In the genomic region with DNA sequence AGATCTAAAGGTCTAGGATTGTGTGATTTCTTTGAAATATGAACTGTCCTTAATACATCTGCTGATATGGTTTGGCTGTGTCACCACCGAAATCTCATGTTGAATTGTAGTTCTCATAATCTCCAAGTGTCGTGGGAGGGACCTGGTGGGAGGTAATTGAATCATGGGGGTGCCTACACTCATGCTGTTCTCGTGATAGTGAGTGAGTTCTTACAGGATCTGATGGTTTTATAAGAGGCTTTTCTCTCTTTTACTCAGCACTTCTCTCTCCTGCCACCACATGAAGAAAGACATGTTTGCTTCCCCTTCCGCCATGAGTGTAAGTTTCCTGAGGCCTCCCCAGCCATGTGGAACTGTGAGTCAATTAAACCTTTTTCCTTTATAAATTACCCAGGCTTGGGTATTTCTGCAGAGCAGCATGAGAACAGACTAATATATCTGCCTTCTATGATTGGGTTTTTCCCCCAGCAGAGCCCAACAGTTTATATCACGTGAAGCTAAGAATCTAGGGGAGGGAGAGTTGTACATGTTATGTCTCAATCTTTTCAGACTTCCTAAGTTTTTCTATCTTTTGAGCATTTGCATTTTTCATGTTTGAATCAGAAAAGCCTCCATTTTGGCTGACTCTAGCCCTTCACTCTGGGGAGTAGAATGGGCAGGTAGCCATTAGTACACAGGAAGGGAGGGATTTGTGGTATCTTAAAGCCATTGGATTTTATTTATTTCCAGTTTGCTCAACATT, we compare ENCODE assay signal across 12 cellular contexts. TPM values are rescaled to one million over a fixed set of nuclear protein-coding genes. Genes with fewer than 3 reads are reported as not detected.
DNase-seq lines count a peak whose midpoint lies in the region; TF ChIP-seq lines count a peak whose summit lies in the region.
"Had no signal": no experiment of that assay in that cellular context is flagged by ENCODE, and none has a peak within 500 bp of the region (broad histone marks: within the 10 kb centered on the region; RNA-seq: fewer than 3 reads in every experiment).

No MANE protein-coding gene starts in this region.

- H3K27ac Mint-ChIP-seq in activated T-cell treated with anti-CD3 and anti-CD28 coated beads, Interleukin-2, amount 50 U/mL, for 24 hours = peak overlapping the region; percentile 90
- peak overlapping the region; percentile 84 for H3K27ac Mint-ChIP-seq in stimulated activated naive CD8-positive, alpha-beta T cell treated with anti-CD3 and anti-CD28 coated beads, Interleukin-15, Interleukin-2, amounts not matched to agents 100 ng/mL and 50 ng/mL, for 24 hours
- H3K27ac Mint-ChIP-seq: natural killer cell had no signal

- no peak overlapping the region for H3K4me3 Mint-ChIP-seq in activated T-cell treated with anti-CD3 and anti-CD28 coated beads, Interleukin-2, amount 50 U/mL, for 24 hours
- no peak overlapping the region for H3K4me3 Mint-ChIP-seq in stimulated activated naive CD8-positive, alpha-beta T cell treated with anti-CD3 and anti-CD28 coated beads, Interleukin-15, Interleukin-2, amounts not matched to agents 100 ng/mL and 50 ng/mL, for 24 hours
- H3K4me3 Mint-ChIP-seq: natural killer cell had no signal

- H3K9me3 Mint-ChIP-seq in activated T-cell treated with anti-CD3 and anti-CD28 coated beads, Interleukin-2, amount 50 U/mL, for 24 hours = peaks cover 2% of the 10 kb centered on the region
- no peaks in the 10 kb centered on the region for H3K9me3 Mint-ChIP-seq in stimulated activated naive CD8-positive, alpha-beta T cell treated with anti-CD3 and anti-CD28 coated beads, Interleukin-15, Interleukin-2, amounts not matched to agents 100 ng/mL and 50 ng/mL, for 24 hours

- H3K4me1 Mint-ChIP-seq in activated T-cell treated with anti-CD3 and anti-CD28 coated beads, Interleukin-2, amount 50 U/mL, for 24 hours (ENCODE audit: low read depth) = peaks cover 34% of the 10 kb centered on the region
- H3K4me1 Mint-ChIP-seq in stimulated activated naive CD8-positive, alpha-beta T cell treated with anti-CD3 and anti-CD28 coated beads, Interleukin-15, Interleukin-2, amounts not matched to agents 100 ng/mL and 50 ng/mL, for 24 hours (ENCODE audit: low read depth) = peaks cover 31% of the 10 kb centered on the region
- H3K4me1 Mint-ChIP-seq: natural killer cell had no signal

- no peak overlapping the region for H3K4me3 ChIP-seq in fibroblast of villous mesenchyme (ENCODE audit: low read depth, low read length)
- H3K4me3 ChIP-seq: colonic mucosa had no signal

- no peak for DNase-seq in activated T-cell treated with anti-CD3 and anti-CD28 coated beads, Interleukin-2, amount 50 U/mL, for 24 hours
- DNase-seq in activated T-cell treated with anti-CD3 and anti-CD28 coated beads, Interleukin-2, amount 50 U/mL, for 1 hour = no peak
- peak; percentile 4 for DNase-seq in OCI-M1 (lab: John Stamatoyannopoulos, UW)
- DNase-seq in fibroblast of villous mesenchyme (ENCODE audit: low read depth) = peak; percentile 75
- DNase-seq in effector CD8-positive, alpha-beta T cell (lab: John Stamatoyannopoulos, UW) = no peak
- no peak for DNase-seq in iPS-NIHi7 (ENCODE audit: extremely low spot score)
- DNase-seq in NCI-H146 treated with DMSO at 0.1 percent for 48 hours (lab: John Stamatoyannopoulos, UW; ENCODE audit: unreplicated experiment) = no peak
- DNase-seq: activated CD4-positive, CD25-positive, alpha-beta regulatory T cell treated with anti-CD3 and anti-CD28 coated beads, Interleukin-2, amount 50 U/mL, for 72 hours; colonic mucosa; natural killer cell; NCI-H1436 treated with DMSO at 0.1 percent for 48 hours had no signal

- peaks cover 77% of the 10 kb centered on the region for H3K27me3 Mint-ChIP-seq in activated T-cell treated with anti-CD3 and anti-CD28 coated beads, Interleukin-2, amount 50 U/mL, for 24 hours
- H3K27me3 Mint-ChIP-seq in stimulated activated naive CD8-positive, alpha-beta T cell treated with anti-CD3 and anti-CD28 coated beads, Interleukin-15, Interleukin-2, amounts not matched to agents 100 ng/mL and 50 ng/mL, for 24 hours = peaks cover 32% of the 10 kb centered on the region

- TF ChIP-seq CTCF in fibroblast of villous mesenchyme (IDR thresholded peaks at IDR 0.05; ENCODE audit: insufficient read depth, low read depth, low read length) = no peak

- H3K36me3 Mint-ChIP-seq in activated T-cell treated with anti-CD3 and anti-CD28 coated beads, Interleukin-2, amount 50 U/mL, for 24 hours (ENCODE audit: low read depth) = peaks cover 2% of the 10 kb centered on the region
- no peaks in the 10 kb centered on the region for H3K36me3 Mint-ChIP-seq in stimulated activated naive CD8-positive, alpha-beta T cell treated with anti-CD3 and anti-CD28 coated beads, Interleukin-15, Interleukin-2, amounts not matched to agents 100 ng/mL and 50 ng/mL, for 24 hours (ENCODE audit: low read depth)
- H3K36me3 Mint-ChIP-seq: natural killer cell had no signal

RNA-seq across cellular contexts. Expression of a gene that starts 58.9 kb away (rescaled TPM):
- 0.32 and 0.43 TPM in 2 replicates for total RNA-seq in fibroblast of villous mesenchyme
- total RNA-seq: colonic mucosa, natural killer cell had no signal

Comparison
In these comparisons a context has a peak if more than half of its experiments do, and no peak if none do; other contexts are left out.
1. DNase-seq: peak in OCI-M1 (single experiment) and fibroblast of villous mesenchyme (single experiment); none in activated T-cell treated with anti-CD3 and anti-CD28 coated beads, Interleukin-2, amount 50 U/mL, for 24 hours (single experiment), activated T-cell treated with anti-CD3 and anti-CD28 coated beads, Interleukin-2, amount 50 U/mL, for 1 hour (single experiment), effector CD8-positive, alpha-beta T cell (single experiment), iPS-NIHi7 (single experiment) and NCI-H146 treated with DMSO at 0.1 percent for 48 hours (single experiment).